34 cellular contexts compared by ENCODE assay signal in genomic region chr2:106658616-106659015, GRCh38.
"Had no signal": no experiment of that assay in that cellular context is flagged by ENCODE, and none has a peak within 500 bp of the region (broad histone marks: within the 10 kb centered on the region; RNA-seq: fewer than 3 reads in every experiment).

No MANE protein-coding gene starts in this region.

- FAIRE-seq: astrocyte, bronchial epithelial cell had no signal

- H3K36me3 ChIP-seq: adrenal gland, ascending aorta, brain microvascular endothelial cell, breast epithelium, cardiac muscle cell had no signal

- DNase-seq: activated effector memory CD4-positive, alpha-beta T cell treated with anti-CD3 and anti-CD28 coated beads, Interleukin-2, amount 50 U/mL, for 16 hours; activated effector memory CD4-positive, alpha-beta T cell treated with Interleukin-2 at 50 U/mL for 16 hours; activated gamma-delta T cell; activated gamma-delta T cell treated with Interleukin-2 at 50 U/mL for 16 hours; activated naive CD4-positive, alpha-beta T cell; activated naive CD4-positive, alpha-beta T cell treated with anti-CD3 and anti-CD28 coated beads for 36 hours; activated naive CD4-positive, alpha-beta T cell treated with anti-CD3 and anti-CD28 coated beads, Interleukin-2, amount 10 ng/mL, durations not matched to agents 7 days and 5 days; activated naive CD4-positive, alpha-beta T cell treated with anti-CD3 and anti-CD28 coated beads, Interleukin-2, amount 50 U/mL, for 16 hours; activated naive CD4-positive, alpha-beta T cell treated with Interleukin-2 at 50 U/mL for 16 hours; activated naive CD8-positive, alpha-beta T cell treated with anti-CD3 and anti-CD28 coated beads for 36 hours; activated naive CD8-positive, alpha-beta T cell treated with anti-CD3 and anti-CD28 coated beads, Interleukin-2, amount 10 ng/mL, durations not matched to agents 7 days and 5 days; activated naive CD8-positive, alpha-beta T cell treated with anti-CD3 and anti-CD28 coated beads, Interleukin-2, amount 50 U/mL, for 24 hours; activated T-cell treated with anti-CD3 and anti-CD28 coated beads, Interleukin-2, amount 50 U/mL, for 1 hour; activated T-cell treated with anti-CD3 and anti-CD28 coated beads, Interleukin-2, amount 50 U/mL, for 24 hours; activated T-cell treated with anti-CD3 and anti-CD28 coated beads, Interleukin-2, amount 50 U/mL, for 4 hours; activated T-cell treated with anti-CD3 and anti-CD28 coated beads, Interleukin-2, amount 50 U/mL, for 48 hours; activated T-cell treated with anti-CD3 and anti-CD28 coated beads, Interleukin-2, amount 50 U/mL, for 72 hours; adrenal gland; amniotic stem cell; amygdala; anterior cingulate cortex; aorta; body of pancreas; brain microvascular endothelial cell; caudate nucleus; central memory CD4-positive, alpha-beta T cell; cerebellar nuclear complex had no signal

- H3K9me3 ChIP-seq: adrenal gland, body of pancreas had no signal

- H3K4me1 ChIP-seq: adrenal gland, ascending aorta, body of pancreas, breast epithelium had no signal

- H3K27me3 ChIP-seq: adrenal gland, ascending aorta, brain microvascular endothelial cell, breast epithelium, cardiac muscle cell had no signal

- H3K4me3 ChIP-seq: adrenal gland, ascending aorta, body of pancreas, breast epithelium, cardiac muscle cell had no signal

- H3K27ac ChIP-seq: adrenal gland, ascending aorta, body of pancreas, brain microvascular endothelial cell, breast epithelium, cardiac muscle cell had no signal

- ATAC-seq: activated naive CD4-positive, alpha-beta T cell treated with anti-CD3 and anti-CD28 coated beads, Interleukin-2, amount 50 U/mL, for 72 hours; activated naive CD8-positive, alpha-beta T cell treated with anti-CD3 and anti-CD28 coated beads, Interleukin-2, amount 50 U/mL, for 24 hours; activated T-cell treated with anti-CD3 and anti-CD28 coated beads, Interleukin-2, amount 50 U/mL, for 4 hours; activated T-cell treated with anti-CD3 and anti-CD28 coated beads, Interleukin-2, amount 50 U/mL, for 72 hours; activated T-helper 17 cell treated with anti-CD3 and anti-CD28 coated beads, Interleukin-2, amount 50 U/mL, for 72 hours; body of pancreas had no signal
